14 cellular contexts compared by ENCODE assay signal in the genomic region with DNA sequence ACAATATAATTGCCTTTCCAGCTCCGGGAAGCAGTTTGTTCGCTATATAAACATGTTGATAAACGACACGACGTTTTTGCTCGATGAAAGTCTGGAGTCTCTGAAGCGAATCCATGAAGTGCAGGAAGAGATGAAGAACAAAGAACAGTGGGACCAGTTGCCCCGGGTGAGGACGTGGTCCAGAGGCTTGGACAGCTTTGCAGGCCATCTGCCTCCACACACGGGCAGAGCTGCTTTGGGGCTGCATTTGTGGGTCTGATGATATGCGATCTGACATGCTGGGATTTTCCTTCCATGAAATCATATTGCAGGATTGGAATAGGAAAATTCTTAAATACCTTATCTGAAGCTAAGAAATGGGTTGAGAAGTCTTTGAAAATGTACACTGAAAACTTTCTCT.
A peak's percentile ranks its signal among the peaks of the same experiment; 100 is the strongest.
DNase-seq lines count a peak whose midpoint lies in the region; ATAC-seq and TF ChIP-seq lines count a peak whose summit lies in the region.
"Had no signal": no experiment of that assay in that cellular context is flagged by ENCODE, and none has a peak within 500 bp of the region (broad histone marks: within the 10 kb centered on the region; RNA-seq: fewer than 3 reads in every experiment).

No MANE protein-coding gene starts in this region.

- TF ChIP-seq CTCF in coronary artery (IDR thresholded peaks at IDR 0.05), result no peak

- H3K4me3 ChIP-seq in SK-N-MC (no peak overlapping the region), coronary artery (no peak overlapping the region)
- H3K4me3 ChIP-seq in effector memory CD4-positive, alpha-beta T cell (ENCODE audit: insufficient read depth, low read depth, low read length, poor library complexity, severe bottlenecking), result no peak overlapping the region
- H3K4me3 ChIP-seq: BLaER1 treated with 17β-estradiol and CSF1 and Interleukin-3, amounts not matched to agents 10 nM and 100 nM; Peyer's patch had no signal

- no peaks in the 10 kb centered on the region for H3K4me1 ChIP-seq in effector memory CD4-positive, alpha-beta T cell (ENCODE audit: control insufficient read depth, insufficient read depth, low read length, poor library complexity, severe bottlenecking)
- H3K4me1 ChIP-seq: parathyroid adenoma, Peyer's patch had no signal

- H3K9ac ChIP-seq in SK-N-MC (ENCODE audit: insufficient read length), result no peak overlapping the region
- H3K9ac ChIP-seq: BLaER1 treated with 17β-estradiol and CSF1 and Interleukin-3, amounts not matched to agents 10 nM and 100 nM; parathyroid adenoma had no signal

- peaks cover 7% of the 10 kb centered on the region for H3K4me1 Mint-ChIP-seq in stimulated activated effector memory CD8-positive, alpha-beta T cell treated with anti-CD3 and anti-CD28 coated beads, Interleukin-12 subunit alpha, Interleukin-12 subunit beta, amount 100 ng/mL, for 72 hours
- H3K4me1 Mint-ChIP-seq: T-cell had no signal

- H3K36me3 Mint-ChIP-seq in stimulated activated effector memory CD8-positive, alpha-beta T cell treated with anti-CD3 and anti-CD28 coated beads, Interleukin-12 subunit alpha, Interleukin-12 subunit beta, amount 100 ng/mL, for 72 hours, result peaks cover 68% of the 10 kb centered on the region

- H3K4me3 Mint-ChIP-seq in stimulated activated effector memory CD8-positive, alpha-beta T cell treated with anti-CD3 and anti-CD28 coated beads, Interleukin-12 subunit alpha, Interleukin-12 subunit beta, amount 100 ng/mL, for 72 hours, result no peak overlapping the region
- H3K4me3 Mint-ChIP-seq: T-cell had no signal

- H3K27ac ChIP-seq in SK-N-MC, result peak overlapping the region; percentile 54; the same call in 1 of the 2 replicates
- peak overlapping the region; percentile 84 to 88 for H3K27ac ChIP-seq in coronary artery
- no peak overlapping the region for H3K27ac ChIP-seq in effector memory CD4-positive, alpha-beta T cell (ENCODE audit: insufficient read depth, low read length, poor library complexity, severe bottlenecking)
- H3K27ac ChIP-seq: BLaER1 treated with 17β-estradiol and CSF1 and Interleukin-3, amounts not matched to agents 10 nM and 100 nM; parathyroid adenoma had no signal

- H3K36me3 ChIP-seq in SK-N-MC (ENCODE audit: insufficient read depth, low read length), result peaks cover 28% of the 10 kb centered on the region
- peaks cover 18% of the 10 kb centered on the region for H3K36me3 ChIP-seq in effector memory CD4-positive, alpha-beta T cell (ENCODE audit: control insufficient read depth, insufficient read depth, low read length)

- no peaks in the 10 kb centered on the region for H3K9me3 ChIP-seq in SK-N-MC (ENCODE audit: low read depth, low read length)
- H3K9me3 ChIP-seq in effector memory CD4-positive, alpha-beta T cell (ENCODE audit: control insufficient read depth, low read length), result no peaks in the 10 kb centered on the region
- H3K9me3 ChIP-seq: BLaER1 treated with 17β-estradiol and CSF1 and Interleukin-3, amounts not matched to agents 10 nM and 100 nM; Peyer's patch had no signal

- H3K27ac Mint-ChIP-seq in stimulated activated effector memory CD8-positive, alpha-beta T cell treated with anti-CD3 and anti-CD28 coated beads, Interleukin-12 subunit alpha, Interleukin-12 subunit beta, amount 100 ng/mL, for 72 hours, result peak overlapping the region; percentile 20

- ATAC-seq in stimulated activated effector memory CD8-positive, alpha-beta T cell treated with anti-CD3 and anti-CD28 coated beads, Interleukin-12 subunit alpha, Interleukin-12 subunit beta, amount 100 ng/mL, for 72 hours, result no peak
- no peak for ATAC-seq in GM18858 (IDR thresholded peaks at IDR 0.05; ENCODE audit: unreplicated experiment)
- ATAC-seq: T-cell had no signal

- DNase-seq in SK-N-MC (ENCODE audit: low read depth, low spot score) (no peak), coronary artery (ENCODE audit: low spot score) (no peak), midbrain (lab: John Stamatoyannopoulos, UW) (peak; percentile 45), iPS-NIHi7 (ENCODE audit: extremely low spot score) (no peak)
- DNase-seq in stimulated activated effector memory CD8-positive, alpha-beta T cell treated with anti-CD3 and anti-CD28 coated beads, Interleukin-12 subunit alpha, Interleukin-12 subunit beta, amount 100 ng/mL, for 72 hours (ENCODE audit: low spot score in 2 of 2), result no peak
- no peak for DNase-seq in activated CD4-positive, alpha-beta T cell treated with anti-CD3 and anti-CD28 coated beads for 1 hour
- no peak for DNase-seq in effector memory CD4-positive, alpha-beta T cell
- DNase-seq: NCI-H1417 treated with DMSO at 0.1 percent for 48 hours, NCI-H526 treated with DMSO at 0.1 percent for 48 hours, Peyer's patch, T-cell had no signal

- H3K27me3 ChIP-seq in effector memory CD4-positive, alpha-beta T cell (replicated peaks; ENCODE audit: control insufficient read depth, insufficient read depth, low read length, poor library complexity, severe bottlenecking), result no peaks in the 10 kb centered on the region
- H3K27me3 ChIP-seq: BLaER1 treated with 17β-estradiol and CSF1 and Interleukin-3, amounts not matched to agents 10 nM and 100 nM; Peyer's patch had no signal

- H3K9me3 Mint-ChIP-seq in stimulated activated effector memory CD8-positive, alpha-beta T cell treated with anti-CD3 and anti-CD28 coated beads, Interleukin-12 subunit alpha, Interleukin-12 subunit beta, amount 100 ng/mL, for 72 hours, result no peaks in the 10 kb centered on the region
- H3K9me3 Mint-ChIP-seq: T-cell had no signal
